In the genomic region with DNA sequence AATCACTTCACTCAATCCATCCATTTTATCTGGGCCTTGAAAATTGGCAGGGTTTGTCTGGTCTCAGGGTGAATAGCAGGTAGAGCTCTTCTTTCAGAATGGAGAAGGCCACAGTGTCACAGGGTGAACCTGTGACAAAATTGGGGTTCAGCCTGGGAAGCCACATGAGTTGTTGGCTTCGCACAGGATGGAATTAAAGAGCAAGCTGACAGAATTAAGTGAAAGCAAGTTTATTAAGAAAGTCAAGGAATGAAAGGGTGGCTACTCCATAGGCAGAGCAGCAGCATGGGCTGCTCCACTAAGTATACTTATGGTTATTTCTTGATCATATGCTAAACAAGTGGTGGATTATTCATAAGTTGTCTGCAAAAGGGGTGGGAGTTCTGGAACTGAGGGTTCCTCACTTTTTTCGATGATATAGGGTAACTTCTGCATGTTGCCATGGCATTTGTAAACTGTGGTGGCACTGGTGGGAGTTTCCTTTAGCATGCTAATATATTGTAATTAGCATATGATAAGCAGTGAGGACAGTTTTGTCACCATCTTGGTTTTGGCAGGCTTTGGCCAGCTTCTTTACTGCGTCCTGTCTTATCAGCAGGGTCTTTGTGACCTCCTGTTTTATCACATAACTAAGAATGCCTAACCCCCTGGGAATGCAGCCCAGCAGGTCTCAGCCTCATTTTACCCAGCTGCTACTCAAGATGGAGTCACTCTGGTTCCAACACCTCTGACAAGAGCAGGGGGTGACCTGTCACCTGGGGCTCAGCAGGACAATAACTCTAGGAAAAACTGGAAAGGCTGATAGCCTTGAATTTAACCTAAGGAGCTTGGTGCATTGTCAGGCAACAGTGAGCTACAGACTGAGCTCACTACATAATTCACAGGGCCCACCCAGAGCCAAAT, we compare ENCODE assay signal across 1 cellular context.
TF ChIP-seq lines count a peak whose summit lies in the region.

No MANE protein-coding gene starts in this region.

TF ChIP-seq in K562, 482 proteins besides CTCF, POLR2A, EP300 and RAD21 (continued from another document and continues in another):
- TF ChIP-seq, protein P1, sequence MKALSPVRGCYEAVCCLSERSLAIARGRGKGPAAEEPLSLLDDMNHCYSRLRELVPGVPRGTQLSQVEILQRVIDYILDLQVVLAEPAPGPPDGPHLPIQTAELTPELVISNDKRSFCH (CRISPR knock-in tag; IDR thresholded peaks at IDR 0.05) = no peak
- TF ChIP-seq, protein P1 (tag; IDR thresholded peaks at IDR 0.05) = peak; percentile 84; the same call in 1 of the 2 replicates
- TF ChIP-seq SIN3A (IDR thresholded peaks at IDR 0.05; ENCODE audit: borderline replicate concordance in 2 of 2, control insufficient read depth in 1 of 2, low read depth in 2 of 2, low read length in 2 of 2) = peak in 1 of 2 experiments; percentile 52; a peak in 1 of 4 replicates
- no peak for TF ChIP-seq HDAC8 (tag; IDR thresholded peaks at IDR 0.05)
- no peak for TF ChIP-seq CREB1 (IDR thresholded peaks at IDR 0.05)
- TF ChIP-seq CREB1 (CRISPR knock-in tag; IDR thresholded peaks at IDR 0.05) = no peak
- TF ChIP-seq GTF2A2 (tag; IDR thresholded peaks at IDR 0.05) = peak; percentile 80
- TF ChIP-seq, protein P2, sequence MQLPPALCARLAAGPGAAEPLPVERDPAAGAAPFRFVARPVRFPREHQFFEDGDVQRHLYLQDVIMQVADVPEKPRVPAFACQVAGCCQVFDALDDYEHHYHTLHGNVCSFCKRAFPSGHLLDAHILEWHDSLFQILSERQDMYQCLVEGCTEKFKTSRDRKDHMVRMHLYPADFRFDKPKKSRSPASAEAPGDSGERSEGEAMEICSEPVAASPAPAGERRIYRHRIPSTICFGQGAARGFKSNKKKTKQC (CRISPR knock-in tag; IDR thresholded peaks at IDR 0.05) = no peak
- TF ChIP-seq, protein P3, sequence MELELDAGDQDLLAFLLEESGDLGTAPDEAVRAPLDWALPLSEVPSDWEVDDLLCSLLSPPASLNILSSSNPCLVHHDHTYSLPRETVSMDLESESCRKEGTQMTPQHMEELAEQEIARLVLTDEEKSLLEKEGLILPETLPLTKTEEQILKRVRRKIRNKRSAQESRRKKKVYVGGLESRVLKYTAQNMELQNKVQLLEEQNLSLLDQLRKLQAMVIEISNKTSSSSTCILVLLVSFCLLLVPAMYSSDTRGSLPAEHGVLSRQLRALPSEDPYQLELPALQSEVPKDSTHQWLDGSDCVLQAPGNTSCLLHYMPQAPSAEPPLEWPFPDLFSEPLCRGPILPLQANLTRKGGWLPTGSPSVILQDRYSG (tag; conservative IDR thresholded peaks at IDR 0.05; ENCODE audit: low read depth) = peak; percentile 94
- no peak for TF ChIP-seq PHF21A (IDR thresholded peaks at IDR 0.05; ENCODE audit: borderline replicate concordance, low read depth)
- TF ChIP-seq, protein P4, sequence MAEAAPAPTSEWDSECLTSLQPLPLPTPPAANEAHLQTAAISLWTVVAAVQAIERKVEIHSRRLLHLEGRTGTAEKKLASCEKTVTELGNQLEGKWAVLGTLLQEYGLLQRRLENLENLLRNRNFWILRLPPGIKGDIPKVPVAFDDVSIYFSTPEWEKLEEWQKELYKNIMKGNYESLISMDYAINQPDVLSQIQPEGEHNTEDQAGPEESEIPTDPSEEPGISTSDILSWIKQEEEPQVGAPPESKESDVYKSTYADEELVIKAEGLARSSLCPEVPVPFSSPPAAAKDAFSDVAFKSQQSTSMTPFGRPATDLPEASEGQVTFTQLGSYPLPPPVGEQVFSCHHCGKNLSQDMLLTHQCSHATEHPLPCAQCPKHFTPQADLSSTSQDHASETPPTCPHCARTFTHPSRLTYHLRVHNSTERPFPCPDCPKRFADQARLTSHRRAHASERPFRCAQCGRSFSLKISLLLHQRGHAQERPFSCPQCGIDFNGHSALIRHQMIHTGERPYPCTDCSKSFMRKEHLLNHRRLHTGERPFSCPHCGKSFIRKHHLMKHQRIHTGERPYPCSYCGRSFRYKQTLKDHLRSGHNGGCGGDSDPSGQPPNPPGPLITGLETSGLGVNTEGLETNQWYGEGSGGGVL (CRISPR knock-in tag; IDR thresholded peaks at IDR 0.05) = no peak
- TF ChIP-seq BCL6 (CRISPR knock-in tag; IDR thresholded peaks at IDR 0.05) = peak; percentile 35; the same call in 1 of the 2 replicates
- 0 out of 2 replicates have a peak, but pooled peaks have one; percentile 15 for TF ChIP-seq TEAD4 (IDR thresholded peaks at IDR 0.05; ENCODE audit: low read length)
- no peak for TF ChIP-seq TEAD4 (CRISPR knock-in tag; IDR thresholded peaks at IDR 0.05; ENCODE audit: borderline replicate concordance)
- no peak for TF ChIP-seq NELFE (IDR thresholded peaks at IDR 0.05; ENCODE audit: insufficient read depth, insufficient read length)
- no peak for TF ChIP-seq NCOA1 (IDR thresholded peaks at IDR 0.05; ENCODE audit: low read depth)
- no peak for TF ChIP-seq ZNF12 (CRISPR knock-in tag; IDR thresholded peaks at IDR 0.05)
- no peak for TF ChIP-seq NR4A1 (CRISPR knock-in tag; IDR thresholded peaks at IDR 0.05)
- TF ChIP-seq NR4A1 (tag; IDR thresholded peaks at IDR 0.05) = peak; percentile 90
- TF ChIP-seq TBP (optimal IDR thresholded peaks at IDR 0.05; ENCODE audit: low read depth, low read length) = peak; percentile 85
- TF ChIP-seq MYNN (IDR thresholded peaks at IDR 0.05) = no peak
- TF ChIP-seq MYNN (CRISPR knock-in tag; IDR thresholded peaks at IDR 0.05) = no peak
- TF ChIP-seq, protein P5, sequence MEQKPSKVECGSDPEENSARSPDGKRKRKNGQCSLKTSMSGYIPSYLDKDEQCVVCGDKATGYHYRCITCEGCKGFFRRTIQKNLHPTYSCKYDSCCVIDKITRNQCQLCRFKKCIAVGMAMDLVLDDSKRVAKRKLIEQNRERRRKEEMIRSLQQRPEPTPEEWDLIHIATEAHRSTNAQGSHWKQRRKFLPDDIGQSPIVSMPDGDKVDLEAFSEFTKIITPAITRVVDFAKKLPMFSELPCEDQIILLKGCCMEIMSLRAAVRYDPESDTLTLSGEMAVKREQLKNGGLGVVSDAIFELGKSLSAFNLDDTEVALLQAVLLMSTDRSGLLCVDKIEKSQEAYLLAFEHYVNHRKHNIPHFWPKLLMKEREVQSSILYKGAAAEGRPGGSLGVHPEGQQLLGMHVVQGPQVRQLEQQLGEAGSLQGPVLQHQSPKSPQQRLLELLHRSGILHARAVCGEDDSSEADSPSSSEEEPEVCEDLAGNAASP (IDR thresholded peaks at IDR 0.05) = no peak
- no peak for TF ChIP-seq PCBP1 (IDR thresholded peaks at IDR 0.05; ENCODE audit: low read depth, low read length, poor library complexity, severe bottlenecking)
- TF ChIP-seq, protein P6, sequence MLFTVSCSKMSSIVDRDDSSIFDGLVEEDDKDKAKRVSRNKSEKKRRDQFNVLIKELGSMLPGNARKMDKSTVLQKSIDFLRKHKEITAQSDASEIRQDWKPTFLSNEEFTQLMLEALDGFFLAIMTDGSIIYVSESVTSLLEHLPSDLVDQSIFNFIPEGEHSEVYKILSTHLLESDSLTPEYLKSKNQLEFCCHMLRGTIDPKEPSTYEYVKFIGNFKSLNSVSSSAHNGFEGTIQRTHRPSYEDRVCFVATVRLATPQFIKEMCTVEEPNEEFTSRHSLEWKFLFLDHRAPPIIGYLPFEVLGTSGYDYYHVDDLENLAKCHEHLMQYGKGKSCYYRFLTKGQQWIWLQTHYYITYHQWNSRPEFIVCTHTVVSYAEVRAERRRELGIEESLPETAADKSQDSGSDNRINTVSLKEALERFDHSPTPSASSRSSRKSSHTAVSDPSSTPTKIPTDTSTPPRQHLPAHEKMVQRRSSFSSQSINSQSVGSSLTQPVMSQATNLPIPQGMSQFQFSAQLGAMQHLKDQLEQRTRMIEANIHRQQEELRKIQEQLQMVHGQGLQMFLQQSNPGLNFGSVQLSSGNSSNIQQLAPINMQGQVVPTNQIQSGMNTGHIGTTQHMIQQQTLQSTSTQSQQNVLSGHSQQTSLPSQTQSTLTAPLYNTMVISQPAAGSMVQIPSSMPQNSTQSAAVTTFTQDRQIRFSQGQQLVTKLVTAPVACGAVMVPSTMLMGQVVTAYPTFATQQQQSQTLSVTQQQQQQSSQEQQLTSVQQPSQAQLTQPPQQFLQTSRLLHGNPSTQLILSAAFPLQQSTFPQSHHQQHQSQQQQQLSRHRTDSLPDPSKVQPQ (CRISPR knock-in tag; IDR thresholded peaks at IDR 0.05; ENCODE audit: borderline replicate concordance) = no peak
- TF ChIP-seq ARID1B (IDR thresholded peaks at IDR 0.05) = no peak
- TF ChIP-seq ARID2 (IDR thresholded peaks at IDR 0.05) = no peak
- TF ChIP-seq XRCC4 (IDR thresholded peaks at IDR 0.05; ENCODE audit: extremely low read depth, insufficient read depth, insufficient read length) = no peak
- TF ChIP-seq, protein P7, sequence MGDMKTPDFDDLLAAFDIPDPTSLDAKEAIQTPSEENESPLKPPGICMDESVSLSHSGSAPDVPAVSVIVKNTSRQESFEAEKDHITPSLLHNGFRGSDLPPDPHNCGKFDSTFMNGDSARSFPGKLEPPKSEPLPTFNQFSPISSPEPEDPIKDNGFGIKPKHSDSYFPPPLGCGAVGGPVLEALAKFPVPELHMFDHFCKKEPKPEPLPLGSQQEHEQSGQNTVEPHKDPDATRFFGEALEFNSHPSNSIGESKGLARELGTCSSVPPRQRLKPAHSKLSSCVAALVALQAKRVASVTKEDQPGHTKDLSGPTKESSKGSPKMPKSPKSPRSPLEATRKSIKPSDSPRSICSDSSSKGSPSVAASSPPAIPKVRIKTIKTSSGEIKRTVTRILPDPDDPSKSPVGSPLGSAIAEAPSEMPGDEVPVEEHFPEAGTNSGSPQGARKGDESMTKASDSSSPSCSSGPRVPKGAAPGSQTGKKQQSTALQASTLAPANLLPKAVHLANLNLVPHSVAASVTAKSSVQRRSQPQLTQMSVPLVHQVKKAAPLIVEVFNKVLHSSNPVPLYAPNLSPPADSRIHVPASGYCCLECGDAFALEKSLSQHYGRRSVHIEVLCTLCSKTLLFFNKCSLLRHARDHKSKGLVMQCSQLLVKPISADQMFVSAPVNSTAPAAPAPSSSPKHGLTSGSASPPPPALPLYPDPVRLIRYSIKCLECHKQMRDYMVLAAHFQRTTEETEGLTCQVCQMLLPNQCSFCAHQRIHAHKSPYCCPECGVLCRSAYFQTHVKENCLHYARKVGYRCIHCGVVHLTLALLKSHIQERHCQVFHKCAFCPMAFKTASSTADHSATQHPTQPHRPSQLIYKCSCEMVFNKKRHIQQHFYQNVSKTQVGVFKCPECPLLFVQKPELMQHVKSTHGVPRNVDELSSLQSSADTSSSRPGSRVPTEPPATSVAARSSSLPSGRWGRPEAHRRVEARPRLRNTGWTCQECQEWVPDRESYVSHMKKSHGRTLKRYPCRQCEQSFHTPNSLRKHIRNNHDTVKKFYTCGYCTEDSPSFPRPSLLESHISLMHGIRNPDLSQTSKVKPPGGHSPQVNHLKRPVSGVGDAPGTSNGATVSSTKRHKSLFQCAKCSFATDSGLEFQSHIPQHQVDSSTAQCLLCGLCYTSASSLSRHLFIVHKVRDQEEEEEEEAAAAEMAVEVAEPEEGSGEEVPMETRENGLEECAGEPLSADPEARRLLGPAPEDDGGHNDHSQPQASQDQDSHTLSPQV (IDR thresholded peaks at IDR 0.05) = peak; percentile 94
- TF ChIP-seq, protein P8, sequence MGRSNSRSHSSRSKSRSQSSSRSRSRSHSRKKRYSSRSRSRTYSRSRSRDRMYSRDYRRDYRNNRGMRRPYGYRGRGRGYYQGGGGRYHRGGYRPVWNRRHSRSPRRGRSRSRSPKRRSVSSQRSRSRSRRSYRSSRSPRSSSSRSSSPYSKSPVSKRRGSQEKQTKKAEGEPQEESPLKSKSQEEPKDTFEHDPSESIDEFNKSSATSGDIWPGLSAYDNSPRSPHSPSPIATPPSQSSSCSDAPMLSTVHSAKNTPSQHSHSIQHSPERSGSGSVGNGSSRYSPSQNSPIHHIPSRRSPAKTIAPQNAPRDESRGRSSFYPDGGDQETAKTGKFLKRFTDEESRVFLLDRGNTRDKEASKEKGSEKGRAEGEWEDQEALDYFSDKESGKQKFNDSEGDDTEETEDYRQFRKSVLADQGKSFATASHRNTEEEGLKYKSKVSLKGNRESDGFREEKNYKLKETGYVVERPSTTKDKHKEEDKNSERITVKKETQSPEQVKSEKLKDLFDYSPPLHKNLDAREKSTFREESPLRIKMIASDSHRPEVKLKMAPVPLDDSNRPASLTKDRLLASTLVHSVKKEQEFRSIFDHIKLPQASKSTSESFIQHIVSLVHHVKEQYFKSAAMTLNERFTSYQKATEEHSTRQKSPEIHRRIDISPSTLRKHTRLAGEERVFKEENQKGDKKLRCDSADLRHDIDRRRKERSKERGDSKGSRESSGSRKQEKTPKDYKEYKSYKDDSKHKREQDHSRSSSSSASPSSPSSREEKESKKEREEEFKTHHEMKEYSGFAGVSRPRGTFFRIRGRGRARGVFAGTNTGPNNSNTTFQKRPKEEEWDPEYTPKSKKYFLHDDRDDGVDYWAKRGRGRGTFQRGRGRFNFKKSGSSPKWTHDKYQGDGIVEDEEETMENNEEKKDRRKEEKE (IDR thresholded peaks at IDR 0.05; ENCODE audit: borderline replicate concordance in 1 of 2, control insufficient read depth in 1 of 2, low read depth in 2 of 2, low read length in 1 of 2) = peak in 1 of 2 experiments; percentile 64; a peak in 1 of 4 replicates
- TF ChIP-seq JUN (IDR thresholded peaks at IDR 0.05; ENCODE audit: borderline replicate concordance, low read depth, low read length) = no peak
- TF ChIP-seq JUN (CRISPR knock-in tag; IDR thresholded peaks at IDR 0.05; ENCODE audit: borderline replicate concordance) = no peak
- TF ChIP-seq, protein P9, sequence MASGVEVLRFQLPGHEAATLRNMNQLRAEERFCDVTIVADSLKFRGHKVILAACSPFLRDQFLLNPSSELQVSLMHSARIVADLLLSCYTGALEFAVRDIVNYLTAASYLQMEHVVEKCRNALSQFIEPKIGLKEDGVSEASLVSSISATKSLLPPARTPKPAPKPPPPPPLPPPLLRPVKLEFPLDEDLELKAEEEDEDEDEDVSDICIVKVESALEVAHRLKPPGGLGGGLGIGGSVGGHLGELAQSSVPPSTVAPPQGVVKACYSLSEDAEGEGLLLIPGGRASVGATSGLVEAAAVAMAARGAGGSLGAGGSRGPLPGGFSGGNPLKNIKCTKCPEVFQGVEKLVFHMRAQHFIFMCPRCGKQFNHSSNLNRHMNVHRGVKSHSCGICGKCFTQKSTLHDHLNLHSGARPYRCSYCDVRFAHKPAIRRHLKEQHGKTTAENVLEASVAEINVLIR (CRISPR knock-in tag; IDR thresholded peaks at IDR 0.05) = peak; percentile 48; the same call in 1 of the 2 replicates
- peak; percentile 45; the same call in 1 of the 2 replicates for TF ChIP-seq ZNF444 (CRISPR knock-in tag; IDR thresholded peaks at IDR 0.05)
- TF ChIP-seq, protein P10, sequence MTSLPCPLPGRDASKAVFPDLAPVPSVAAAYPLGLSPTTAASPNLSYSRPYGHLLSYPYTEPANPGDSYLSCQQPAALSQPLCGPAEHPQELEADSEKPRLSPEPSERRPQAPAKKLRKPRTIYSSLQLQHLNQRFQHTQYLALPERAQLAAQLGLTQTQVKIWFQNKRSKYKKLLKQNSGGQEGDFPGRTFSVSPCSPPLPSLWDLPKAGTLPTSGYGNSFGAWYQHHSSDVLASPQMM (CRISPR knock-in tag; IDR thresholded peaks at IDR 0.05) = no peak
- TF ChIP-seq MTA1 (IDR thresholded peaks at IDR 0.05; ENCODE audit: borderline replicate concordance) = no peak
- no peak for TF ChIP-seq SMARCE1 (IDR thresholded peaks at IDR 0.05)
- no peak for TF ChIP-seq HMG20A (CRISPR knock-in tag; conservative IDR thresholded peaks at IDR 0.05)
- TF ChIP-seq SMAD4 (CRISPR knock-in tag; conservative IDR thresholded peaks at IDR 0.05) = 0 out of 2 replicates have a peak, but pooled peaks have one; percentile 44
- TF ChIP-seq NFE2 (IDR thresholded peaks at IDR 0.05; ENCODE audit: low read depth) = no peak
- TF ChIP-seq MIER1 (IDR thresholded peaks at IDR 0.05; ENCODE audit: low read depth) = no peak
- peak; percentile 66; the same call in 1 of the 2 replicates for TF ChIP-seq ZNF175 (CRISPR knock-in tag; IDR thresholded peaks at IDR 0.05; ENCODE audit: low read depth)
- peak in 1 of 2 experiments; percentile 74; a peak in 1 of 4 replicates for TF ChIP-seq TEAD1 (CRISPR knock-in tag; IDR thresholded peaks at IDR 0.05)
